ENCODE assay signal across 9 cellular contexts in genomic region chr14:93186461-93186860, GRCh38. TPM values are rescaled to one million over a fixed set of nuclear protein-coding genes. Genes with fewer than 3 reads are reported as not detected.
DNase-seq lines count a peak whose midpoint lies in the region; ATAC-seq and TF ChIP-seq lines count a peak whose summit lies in the region.
"Had no signal": no experiment of that assay in that cellular context is flagged by ENCODE, and none has a peak within 500 bp of the region (broad histone marks: within the 10 kb centered on the region; RNA-seq: fewer than 3 reads in every experiment).

No MANE protein-coding gene starts in this region.

- H3K4ac ChIP-seq in IMR-90 (ENCODE audit: low read depth, low read length) = no peak overlapping the region

- H3K27ac Mint-ChIP-seq in CD4-positive, alpha-beta T cell = peak overlapping the region; percentile 98
- H3K27ac Mint-ChIP-seq in activated naive CD8-positive, alpha-beta T cell = peak overlapping the region; percentile 46
- H3K27ac Mint-ChIP-seq in naive B cell = peak overlapping the region; percentile 27 to 99 (median 96)

- no peak overlapping the region for H3K23ac ChIP-seq in IMR-90 (ENCODE audit: low read depth, low read length)

- no peaks in the 10 kb centered on the region for H3K27me3 ChIP-seq in CD4-positive, alpha-beta T cell (ENCODE audit: control insufficient read depth, insufficient read depth, low read length)
- H3K27me3 ChIP-seq in IMR-90 (ENCODE audit: control insufficient read depth, insufficient read depth, low read length) = no peaks in the 10 kb centered on the region
- H3K27me3 ChIP-seq in Peyer's patch = no peaks in the 10 kb centered on the region

- H3K4me1 ChIP-seq in IMR-90 (ENCODE audit: control insufficient read depth, insufficient read depth, low read length) (no peaks in the 10 kb centered on the region), Peyer's patch (peaks cover 0 to 21% (median 7%) of the 10 kb centered on the region in 4 donors)

- no peak overlapping the region for H2BK5ac ChIP-seq in IMR-90 (ENCODE audit: low read depth, low read length, poor library complexity, severe bottlenecking)

- POLR2A ChIA-PET in CD4-positive, alpha-beta T cell (lab: Charles Lee) = no interaction called here
- POLR2A ChIA-PET in IMR-90 (lab: Charles Lee; ENCODE audit: unreplicated experiment) = no interaction called here

- no peak overlapping the region for H2AK5ac ChIP-seq in IMR-90 (ENCODE audit: low read depth, low read length)

- no peak for ATAC-seq in CD4-positive, alpha-beta T cell (ENCODE audit: poor library complexity)
- no peak for ATAC-seq in IMR-90 (ENCODE audit: low read depth)
- ATAC-seq in naive B cell (ENCODE audit: low read depth in 2 of 2) = no peak
- ATAC-seq in HG02763 (IDR thresholded peaks at IDR 0.05; ENCODE audit: unreplicated experiment) = no peak

- H3K36me3 Mint-ChIP-seq in CD4-positive, alpha-beta T cell (ENCODE audit: low read depth) = peaks cover 58% of the 10 kb centered on the region
- H3K36me3 Mint-ChIP-seq in activated naive CD8-positive, alpha-beta T cell = peaks cover 7% of the 10 kb centered on the region
- peaks cover 5 to 7% of the 10 kb centered on the region in 2 donors for H3K36me3 Mint-ChIP-seq in naive B cell

- 100% methylated on average over 2 of the region's 6 CpGs; no CpG with 5 or more reads in 1 of the 2 experiments for WGBS in IMR-90 (ENCODE audit: extremely low coverage in 2 of 2, insufficient read length in 1 of 2), 2 experiments

- in situ Hi-C loops in IMR-90 (cut with MboI; ENCODE audit: low sequenced_read_pairs) = no loop called here

- TF ChIP-seq POLR2A in IMR-90 (IDR thresholded peaks at IDR 0.05; ENCODE audit: low read depth, low read length) (no peak), Peyer's patch (IDR thresholded peaks at IDR 0.05) (no peak)

- peaks cover 16 to 33% of the 10 kb centered on the region in 2 experiments for H3K79me1 ChIP-seq in IMR-90 (ENCODE audit: low read depth in 1 of 2, low read length in 2 of 2)

- no peak overlapping the region for H4K8ac ChIP-seq in IMR-90 (ENCODE audit: low read depth in 2 of 2, low read length in 2 of 2)

- no peaks in the 10 kb centered on the region for H3K9me3 Mint-ChIP-seq in CD4-positive, alpha-beta T cell
- no peaks in the 10 kb centered on the region for H3K9me3 Mint-ChIP-seq in activated naive CD8-positive, alpha-beta T cell (ENCODE audit: low read depth)
- H3K9me3 Mint-ChIP-seq in naive B cell = no peaks in the 10 kb centered on the region

- peak overlapping the region; percentile 79 for H3K4me3 Mint-ChIP-seq in CD4-positive, alpha-beta T cell
- peak overlapping the region; percentile 76 for H3K4me3 Mint-ChIP-seq in activated naive CD8-positive, alpha-beta T cell
- H3K4me3 Mint-ChIP-seq in naive B cell = peak overlapping the region in 4 of 8 donors; percentile 63 to 99 (median 83)

- H3K27me3 Mint-ChIP-seq in CD4-positive, alpha-beta T cell = no peaks in the 10 kb centered on the region
- no peaks in the 10 kb centered on the region for H3K27me3 Mint-ChIP-seq in activated naive CD8-positive, alpha-beta T cell
- H3K27me3 Mint-ChIP-seq in naive B cell = no peaks in the 10 kb centered on the region

- peak overlapping the region; percentile 35 for H3K27ac ChIP-seq in CD4-positive, alpha-beta T cell (ENCODE audit: low read depth, low read length)
- no peak overlapping the region for H3K27ac ChIP-seq in IMR-90 (ENCODE audit: insufficient read depth, low read length)
- H3K27ac ChIP-seq in Peyer's patch = no peak overlapping the region

- dilution Hi-C loops in IMR-90 (cut with HindIII; ENCODE audit: low sequenced_read_pairs, unreplicated experiment) = no loop called here

- DNase-seq in CD4-positive, alpha-beta T cell = no peak
- DNase-seq in IMR-90 = no peak
- DNase-seq in naive B cell = no peak
- DNase-seq in germinal center (ENCODE audit: low spot score) = no peak
- DNase-seq in Peyer's patch = no peak
- DNase-seq in NCI-H1092 (lab: John Stamatoyannopoulos, UW) = no peak

- H2AFZ ChIP-seq in IMR-90 (replicated peaks; ENCODE audit: low read length, poor library complexity) = no peak overlapping the region
- H2AFZ ChIP-seq: parathyroid adenoma had no signal

- H3K9me1 ChIP-seq in IMR-90 (ENCODE audit: insufficient read depth, low read length) = no peaks in the 10 kb centered on the region; the same call in 1 of the 2 replicates

- H3K9ac ChIP-seq in IMR-90 (ENCODE audit: low read depth, low read length) = no peak overlapping the region
- H3K9ac ChIP-seq: parathyroid adenoma had no signal

- H4K20me1 ChIP-seq in IMR-90 (ENCODE audit: insufficient read depth, low read length) = no peaks in the 10 kb centered on the region; the same call in 1 of the 2 replicates

- H3K36me3 ChIP-seq in IMR-90 (ENCODE audit: control insufficient read depth, insufficient read depth, low read length) = peaks cover 6% of the 10 kb centered on the region; the same call in 1 of the 2 replicates
- H3K36me3 ChIP-seq in Peyer's patch = peaks cover 0 to 27% (median 0%) of the 10 kb centered on the region in 3 donors

- no peak overlapping the region for H4K91ac ChIP-seq in IMR-90 (ENCODE audit: insufficient read depth, low read depth, low read length)

- TF ChIP-seq CTCF in CD4-positive, alpha-beta T cell (IDR thresholded peaks at IDR 0.05) = no peak
- no peak for TF ChIP-seq CTCF in IMR-90 (conservative IDR thresholded peaks at IDR 0.05; ENCODE audit: low read depth, low read length)
- TF ChIP-seq CTCF in Peyer's patch (IDR thresholded peaks at IDR 0.05) = no peak

- no peak overlapping the region for H3K18ac ChIP-seq in IMR-90 (ENCODE audit: low read depth, low read length)

- no peak overlapping the region for H3K4me2 ChIP-seq in IMR-90 (ENCODE audit: low read depth, low read length)

- H2AK9ac ChIP-seq in IMR-90 (replicated peaks; ENCODE audit: low read depth, low read length, poor library complexity) = no peak overlapping the region

- no peak overlapping the region for H2BK20ac ChIP-seq in IMR-90 (ENCODE audit: low read depth, low read length)

- H3K14ac ChIP-seq in IMR-90 (replicated peaks; ENCODE audit: low read depth, low read length) = no peak overlapping the region

- peaks cover 60% of the 10 kb centered on the region for H3K4me1 Mint-ChIP-seq in CD4-positive, alpha-beta T cell (ENCODE audit: low read depth)
- peaks cover 49% of the 10 kb centered on the region for H3K4me1 Mint-ChIP-seq in activated naive CD8-positive, alpha-beta T cell (ENCODE audit: low read depth)
- peaks cover 29 to 36% (median 29%) of the 10 kb centered on the region in 3 donors for H3K4me1 Mint-ChIP-seq in naive B cell

- no peak for TF ChIP-seq RAD21 in IMR-90 (IDR thresholded peaks at IDR 0.05; ENCODE audit: low read length)

- H3K9me3 ChIP-seq in CD4-positive, alpha-beta T cell (ENCODE audit: control insufficient read depth, low read length) = no peaks in the 10 kb centered on the region
- H3K9me3 ChIP-seq in IMR-90 (ENCODE audit: control insufficient read depth, insufficient read depth, low read length) (no peaks in the 10 kb centered on the region), Peyer's patch (no peaks in the 10 kb centered on the region)

- BruUV-seq in IMR-90 (replicated peaks; lab: Mats Ljungman, UMichigan) = TSS peak; percentile 63

- H2BK15ac ChIP-seq in IMR-90 (ENCODE audit: low read depth, low read length) = no peak overlapping the region

- intact Hi-C loops in CD4-positive, alpha-beta T cell (cut with DNase I, micrococcal nuclease) = loop anchor here in 1 of 2 experiments (5.0 kb wide), 2 partner anchors 146 to 1079 kb away; partner anchors contain the start of genes ATXN3 and BTBD7
- intact Hi-C loops in IMR-90 (cut with micrococcal nuclease) = no loop called here

- no peak overlapping the region for H3K56ac ChIP-seq in IMR-90 (ENCODE audit: extremely low read depth, insufficient read depth, low read length)

- H3K4me3 ChIP-seq in IMR-90 (ENCODE audit: insufficient read depth, low read depth, low read length) (no peak overlapping the region), Peyer's patch (no peak overlapping the region)

- CTCF ChIA-PET in CD4-positive, alpha-beta T cell (lab: Charles Lee) = interaction anchor here (1.1 to 5.2 kb wide), 2 partner anchors 19 to 33 kb away, joined by 4 to 37 read pairs; partner anchors contain the start of genes GON7 and UBR7
- CTCF ChIA-PET in IMR-90 (lab: Yijun Ruan, JAX) = no interaction called here

- no peak overlapping the region for H4K5ac ChIP-seq in IMR-90 (ENCODE audit: low read depth, low read length)

- H2BK120ac ChIP-seq in IMR-90 (ENCODE audit: low read depth, low read length) = no peak overlapping the region

RNA-seq across cellular contexts. Expression of gene LYSET, which starts 1.3 kb away (rescaled TPM):
- total RNA-seq in CD4-positive, alpha-beta T cell = 1 to 10 TPM; 5.8 TPM
- total RNA-seq in IMR-90 (2012; rRNA removed) (8.3 and 10.2 TPM in 2 replicates), Peyer's patch (1 to 10 TPM; 6.0 to 9.9 (median 8.3) TPM)
- polyA plus RNA-seq in IMR-90 (2012; rRNA removed) (5.0 and 6.3 TPM in 2 replicates), naive B cell (ENCODE audit: low read depth in 6 of 6) (10 to 100 TPM; 33.0 to 71.6 (median 58.6) TPM)
- 2.8 and 3.0 TPM in 2 replicates for polyA plus RNA-seq in IMR-90 (2012; cell fraction: cytosol; rRNA removed)
- 0.66 and 3.5 TPM in 2 replicates for polyA plus RNA-seq in IMR-90 (2012; cell fraction: nucleus; rRNA removed; ENCODE audit: low replicate concordance)

RNA-seq across cellular contexts. Expression of gene MOAP1, which starts 1.8 kb away (rescaled TPM):
- total RNA-seq in CD4-positive, alpha-beta T cell = 100 to 1,000 TPM; 127 to 130 TPM
- 9.9 and 12.8 TPM in 2 replicates for total RNA-seq in IMR-90 (2012; rRNA removed)
- 10.7 and 13.2 TPM in 2 replicates for polyA plus RNA-seq in IMR-90 (2012; rRNA removed)
- polyA plus RNA-seq in IMR-90 (2012; cell fraction: cytosol; rRNA removed) = 6.7 and 9.3 TPM in 2 replicates
- polyA plus RNA-seq in IMR-90 (2012; cell fraction: nucleus; rRNA removed; ENCODE audit: low replicate concordance) = 6.1 and 21.1 TPM in 2 replicates
- 100 to 1,000 TPM in 1 of 6 donors, 10 to 100 TPM in 5; 64.6 to 100 (median 82.0) TPM for polyA plus RNA-seq in naive B cell (ENCODE audit: low read depth in 6 of 6)
- 10 to 100 TPM; 12.4 to 18.9 (median 16.5) TPM for total RNA-seq in Peyer's patch

RNA-seq across cellular contexts. Expression of gene GON7, which starts 20.4 kb away (rescaled TPM):
- 1 to 10 TPM; 2.3 to 2.4 TPM for total RNA-seq in CD4-positive, alpha-beta T cell
- total RNA-seq in IMR-90 (2012; rRNA removed) (4.3 and 10.3 TPM in 2 replicates), Peyer's patch (10 to 100 TPM in 2 of 4 donors, 1 to 10 TPM in 2; 7.3 to 16.8 (median 10.8) TPM)
- polyA plus RNA-seq in IMR-90 (2012; rRNA removed) (5.6 and 7.8 TPM in 2 replicates), naive B cell (ENCODE audit: low read depth in 6 of 6) (10 to 100 TPM; 15.8 to 23.5 (median 21.6) TPM)
- polyA plus RNA-seq in IMR-90 (2012; cell fraction: cytosol; rRNA removed) = 2.0 and 2.1 TPM in 2 replicates
- polyA plus RNA-seq in IMR-90 (2012; cell fraction: nucleus; rRNA removed; ENCODE audit: low replicate concordance) = 0.50 and 1.5 TPM in 2 replicates

RNA-seq across cellular contexts. Expression of gene UBR7, which starts 20.6 kb away (rescaled TPM):
- 1 to 10 TPM; 6.8 to 7.4 TPM for total RNA-seq in CD4-positive, alpha-beta T cell
- total RNA-seq in IMR-90 (2012; rRNA removed) (29.4 and 55.8 TPM in 2 replicates), Peyer's patch (10 to 100 TPM; 13.7 to 20.2 (median 15.8) TPM)
- polyA plus RNA-seq in IMR-90 (2012; rRNA removed) (20.3 and 24.2 TPM in 2 replicates), naive B cell (ENCODE audit: low read depth in 6 of 6) (10 to 100 TPM; 31.7 to 45.5 (median 38.6) TPM)
- polyA plus RNA-seq in IMR-90 (2012; cell fraction: cytosol; rRNA removed) = 9.8 and 10.5 TPM in 2 replicates
- polyA plus RNA-seq in IMR-90 (2012; cell fraction: nucleus; rRNA removed; ENCODE audit: low replicate concordance) = 6.4 and 13.4 TPM in 2 replicates

Comparison
In these comparisons a context has a peak if more than half of its experiments do, and no peak if none do; other contexts are left out.
1. H3K27ac Mint-ChIP-seq: peak in every context shown above with its lines; median percentile 98 in CD4-positive, alpha-beta T cell; 96 in naive B cell; 46 in activated naive CD8-positive, alpha-beta T cell.